30 cellular contexts compared by ENCODE assay signal in the genomic region with DNA sequence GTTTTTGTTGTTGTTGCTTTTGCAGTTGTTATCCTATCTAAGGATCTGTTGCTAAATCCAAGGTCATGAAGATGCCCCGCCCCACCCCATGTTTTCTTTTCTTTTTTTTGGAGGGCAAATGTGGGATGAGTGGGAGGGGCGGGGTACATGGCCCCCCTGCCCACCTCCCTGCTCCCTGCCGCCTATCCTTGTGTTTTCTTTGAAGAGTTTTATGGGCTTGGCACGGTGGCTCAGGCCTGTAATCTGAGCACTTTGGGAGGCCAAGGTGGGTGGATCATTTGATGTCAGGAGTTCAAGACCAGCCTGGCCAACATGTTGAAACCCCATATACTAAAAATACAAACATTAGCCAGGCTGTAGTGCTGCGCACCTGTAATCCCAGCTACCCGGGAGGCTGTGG.
"Had no signal": no experiment of that assay in that cellular context is flagged by ENCODE, and none has a peak within 500 bp of the region (broad histone marks: within the 10 kb centered on the region; RNA-seq: fewer than 3 reads in every experiment).

No MANE protein-coding gene starts in this region.

- H3K9me3 ChIP-seq: adrenal gland, ascending aorta, body of pancreas, breast epithelium had no signal

- H3K36me3 ChIP-seq: breast epithelium had no signal

- DNase-seq: activated effector memory CD4-positive, alpha-beta T cell treated with anti-CD3 and anti-CD28 coated beads, Interleukin-2, amount 50 U/mL, for 16 hours; activated effector memory CD4-positive, alpha-beta T cell treated with Interleukin-2 at 50 U/mL for 16 hours; activated gamma-delta T cell; activated gamma-delta T cell treated with Interleukin-2 at 50 U/mL for 16 hours; activated naive CD4-positive, alpha-beta T cell; activated naive CD4-positive, alpha-beta T cell treated with anti-CD3 and anti-CD28 coated beads for 36 hours; activated naive CD4-positive, alpha-beta T cell treated with anti-CD3 and anti-CD28 coated beads, Interleukin-2, amount 10 ng/mL, durations not matched to agents 7 days and 5 days; activated naive CD4-positive, alpha-beta T cell treated with anti-CD3 and anti-CD28 coated beads, Interleukin-2, amount 50 U/mL, for 16 hours; activated naive CD4-positive, alpha-beta T cell treated with Interleukin-2 at 50 U/mL for 16 hours; activated naive CD8-positive, alpha-beta T cell treated with anti-CD3 and anti-CD28 coated beads for 36 hours; activated naive CD8-positive, alpha-beta T cell treated with anti-CD3 and anti-CD28 coated beads, Interleukin-2, amount 10 ng/mL, durations not matched to agents 7 days and 5 days; activated naive CD8-positive, alpha-beta T cell treated with anti-CD3 and anti-CD28 coated beads, Interleukin-2, amount 50 U/mL, for 24 hours; activated T-cell treated with anti-CD3 and anti-CD28 coated beads, Interleukin-2, amount 50 U/mL, for 1 hour; activated T-cell treated with anti-CD3 and anti-CD28 coated beads, Interleukin-2, amount 50 U/mL, for 24 hours; activated T-cell treated with anti-CD3 and anti-CD28 coated beads, Interleukin-2, amount 50 U/mL, for 4 hours; activated T-cell treated with anti-CD3 and anti-CD28 coated beads, Interleukin-2, amount 50 U/mL, for 48 hours; activated T-cell treated with anti-CD3 and anti-CD28 coated beads, Interleukin-2, amount 50 U/mL, for 72 hours; adrenal gland; amniotic stem cell; amygdala; anterior cingulate cortex; aorta; body of pancreas; brain microvascular endothelial cell; caudate nucleus; central memory CD4-positive, alpha-beta T cell; cerebellar nuclear complex had no signal

- H3K27ac ChIP-seq: adrenal gland, ascending aorta, body of pancreas, brain microvascular endothelial cell, breast epithelium, cardiac muscle cell had no signal

- H3K4me1 ChIP-seq: adrenal gland, ascending aorta, body of pancreas, breast epithelium had no signal

- H3K4me3 ChIP-seq: adrenal gland, ascending aorta, body of pancreas, breast epithelium, cardiac muscle cell had no signal
